In genomic region chr11:103887001-103887680, GRCh38 we compare ENCODE assay signal across 15 cellular contexts.
DNase-seq lines count a peak whose midpoint lies in the region; ATAC-seq and TF ChIP-seq lines count a peak whose summit lies in the region.
"Had no signal": no experiment of that assay in that cellular context is flagged by ENCODE, and none has a peak within 500 bp of the region (broad histone marks: within the 10 kb centered on the region; RNA-seq: fewer than 3 reads in every experiment).

No MANE protein-coding gene starts in this region.

- intact Hi-C loops in heart left ventricle (cut with DNase I) = loop anchor here in 1 of 10 donors (5.0 kb wide), 1 partner anchor 50 kb away; no protein-coding TSS in a partner anchor

- H2AFZ ChIP-seq in Karpas-422 (ENCODE audit: low read length) (no peak overlapping the region), mesenchymal stem cell (ENCODE audit: low read depth, low read length) (no peak overlapping the region)

- H2BK5ac ChIP-seq in mesenchymal stem cell (ENCODE audit: low read depth, low read length, poor library complexity, severe bottlenecking) = no peak overlapping the region

- H3K27me3 ChIP-seq in Karpas-422 (ENCODE audit: low read length) = no peaks in the 10 kb centered on the region
- no peaks in the 10 kb centered on the region for H3K27me3 ChIP-seq in heart left ventricle
- no peaks in the 10 kb centered on the region for H3K27me3 ChIP-seq in mesenchymal stem cell (ENCODE audit: control insufficient read depth in 1 of 2, insufficient read depth in 1 of 2, low read length in 2 of 2)
- H3K27me3 ChIP-seq: BE2C, body of pancreas, testis had no signal

- peak overlapping the region; percentile 62 for H3K9ac ChIP-seq in Karpas-422 (ENCODE audit: low read length)
- no peak overlapping the region for H3K9ac ChIP-seq in mesenchymal stem cell (ENCODE audit: low read length)

- peaks cover 24% of the 10 kb centered on the region for H3K9me3 Mint-ChIP-seq in mesothelial cell of epicardium

- no peak overlapping the region for H3K4ac ChIP-seq in mesenchymal stem cell (ENCODE audit: low read depth in 1 of 2, low read length in 2 of 2)

- no peaks in the 10 kb centered on the region for H3K79me1 ChIP-seq in mesenchymal stem cell (replicated peaks; ENCODE audit: low read length, poor library complexity, severe bottlenecking)

- H2AK5ac ChIP-seq in mesenchymal stem cell (ENCODE audit: low read length, severe bottlenecking) = no peak overlapping the region

- no peak overlapping the region for H3K18ac ChIP-seq in mesenchymal stem cell (ENCODE audit: low read depth in 1 of 2, low read length in 2 of 2)

- H3K27me3 Mint-ChIP-seq in mesothelial cell of epicardium (ENCODE audit: low read depth) = no peaks in the 10 kb centered on the region

- H3K27ac Mint-ChIP-seq in mesothelial cell of epicardium = no peak overlapping the region
- H3K27ac Mint-ChIP-seq: progenitor cell of endocrine pancreas had no signal

- TF ChIP-seq CTCF in heart left ventricle (IDR thresholded peaks at IDR 0.05) (no peak), mesothelial cell of epicardium (IDR thresholded peaks at IDR 0.05; ENCODE audit: unreplicated experiment) (no peak)

- no peak overlapping the region for H3K14ac ChIP-seq in mesenchymal stem cell (ENCODE audit: low read length in 2 of 2)

- no peaks in the 10 kb centered on the region for H3K9me2 ChIP-seq in Karpas-422 (replicated peaks; ENCODE audit: insufficient read depth, low read length)

- H4K91ac ChIP-seq in mesenchymal stem cell (ENCODE audit: low read length) = no peak overlapping the region

- H3K79me2 ChIP-seq in Karpas-422 (ENCODE audit: low read length) = 0 out of 2 replicates have a peak, but pooled peaks cover 3% of the 10 kb centered on the region

- H2BK12ac ChIP-seq in mesenchymal stem cell (ENCODE audit: low read length in 2 of 2) = no peak overlapping the region

- H3K4me2 ChIP-seq in Karpas-422 (ENCODE audit: low read depth, low read length, poor library complexity, severe bottlenecking) (peak overlapping the region; percentile 66), mesenchymal stem cell (ENCODE audit: low read length, poor library complexity, severe bottlenecking) (no peak overlapping the region)

- H4K8ac ChIP-seq in mesenchymal stem cell (ENCODE audit: low read length) = no peak overlapping the region

- no peak overlapping the region for H2BK120ac ChIP-seq in mesenchymal stem cell (ENCODE audit: low read depth, low read length)

- no peak for TF ChIP-seq POLR2A in heart left ventricle (IDR thresholded peaks at IDR 0.05)

- no peaks in the 10 kb centered on the region for H3K4me1 Mint-ChIP-seq in mesothelial cell of epicardium

- ATAC-seq in GM19455 (IDR thresholded peaks at IDR 0.05; ENCODE audit: unreplicated experiment) (peak; percentile 55), heart left ventricle (peak in 3 of 4 donors; percentile 44 to 79 (median 48))
- ATAC-seq: body of pancreas, mucosa of descending colon had no signal

- H3K27ac ChIP-seq in Karpas-422 (ENCODE audit: low read length) (peak overlapping the region; percentile 94), heart left ventricle (peak overlapping the region in 1 of 12 donors; percentile 40), mesenchymal stem cell (ENCODE audit: low read length, poor library complexity, severe bottlenecking) (no peak overlapping the region)
- H3K27ac ChIP-seq: body of pancreas, testis had no signal

- H2BK15ac ChIP-seq in mesenchymal stem cell (ENCODE audit: low read depth, poor library complexity, severe bottlenecking) = no peak overlapping the region

- no peak overlapping the region for H3K4me3 Mint-ChIP-seq in mesothelial cell of epicardium

- H3K9me3 ChIP-seq in Karpas-422 (ENCODE audit: low read length) (no peaks in the 10 kb centered on the region; the same call in 1 of the 2 replicates), heart left ventricle (peaks cover 0 to 13% (median 2%) of the 10 kb centered on the region in 12 donors), mesenchymal stem cell (ENCODE audit: control insufficient read depth, low read length) (peaks cover 10% of the 10 kb centered on the region)
- H3K9me3 ChIP-seq: BE2C, body of pancreas, testis had no signal

- peaks cover 2% of the 10 kb centered on the region for H3K36me3 Mint-ChIP-seq in mesothelial cell of epicardium

- no peaks in the 10 kb centered on the region for H4K20me1 ChIP-seq in Karpas-422 (ENCODE audit: insufficient read depth, low read depth, low read length)

- H3K23ac ChIP-seq in mesenchymal stem cell (ENCODE audit: low read length in 2 of 2) = no peak overlapping the region

- H3K4me1 ChIP-seq in Karpas-422 (ENCODE audit: low read length) (peaks cover 76% of the 10 kb centered on the region), heart left ventricle (peaks cover 0 to 5% (median 0%) of the 10 kb centered on the region in 12 donors), mesenchymal stem cell (ENCODE audit: control insufficient read depth, insufficient read depth, low read depth, low read length) (no peaks in the 10 kb centered on the region)
- H3K4me1 ChIP-seq: BE2C, body of pancreas, testis had no signal

- 26 to 38% (median 33%) methylated on average over 6 of the region's 6 CpGs for WGBS in heart left ventricle, 4 donors
- WGBS in mesenchymal stem cell = 76% methylated on average over 5 of the region's 6 CpGs

- DNase-seq in Karpas-422 (peak; percentile 99), heart left ventricle (peak in 3 of 5 donors; percentile 13 to 35 (median 25)), putamen (ENCODE audit: low spot score) (peak; percentile 74), GM19238 (ENCODE audit: insufficient read length, low spot score) (no peak), NCI-H128 (lab: John Stamatoyannopoulos, UW; ENCODE audit: unreplicated experiment) (no peak), mesenchymal stem cell (no peak), mesothelial cell of epicardium (ENCODE audit: low spot score in 2 of 2, unreplicated experiment in 2 of 2) (no peak)
- DNase-seq: BE2C; body of pancreas; DMS79 treated with DMSO at 0.1 percent for 48 hours; effector CD4-positive, alpha-beta T cell; mucosa of descending colon; testis had no signal

- H3K4me3 ChIP-seq in Karpas-422 (ENCODE audit: low read length) (peak overlapping the region; percentile 37), heart left ventricle (no peak overlapping the region), mesenchymal stem cell (ENCODE audit: insufficient read depth in 1 of 2, low read depth in 1 of 2, low read length in 2 of 2) (no peak overlapping the region)
- H3K4me3 ChIP-seq: body of pancreas, mucosa of descending colon, testis had no signal

- H3K36me3 ChIP-seq in Karpas-422 (ENCODE audit: insufficient read depth, low read length) = peaks cover 40% of the 10 kb centered on the region
- H3K36me3 ChIP-seq in heart left ventricle = no peaks in the 10 kb centered on the region
- H3K36me3 ChIP-seq in mesenchymal stem cell (ENCODE audit: control insufficient read depth in 1 of 2, insufficient read depth in 2 of 2, low read depth in 1 of 2, low read length in 2 of 2) = no peaks in the 10 kb centered on the region
- H3K36me3 ChIP-seq: BE2C had no signal

Comparison
In these comparisons a context has a peak if more than half of its experiments do, and no peak if none do; other contexts are left out.
1. DNase-seq: peak in Karpas-422 (single experiment), heart left ventricle (3 of 5) and putamen (single experiment); none in GM19238 (single experiment), NCI-H128 (single experiment), mesenchymal stem cell (single experiment) and mesothelial cell of epicardium (0 of 2).